13 cellular contexts compared by ENCODE assay signal in the genomic region with DNA sequence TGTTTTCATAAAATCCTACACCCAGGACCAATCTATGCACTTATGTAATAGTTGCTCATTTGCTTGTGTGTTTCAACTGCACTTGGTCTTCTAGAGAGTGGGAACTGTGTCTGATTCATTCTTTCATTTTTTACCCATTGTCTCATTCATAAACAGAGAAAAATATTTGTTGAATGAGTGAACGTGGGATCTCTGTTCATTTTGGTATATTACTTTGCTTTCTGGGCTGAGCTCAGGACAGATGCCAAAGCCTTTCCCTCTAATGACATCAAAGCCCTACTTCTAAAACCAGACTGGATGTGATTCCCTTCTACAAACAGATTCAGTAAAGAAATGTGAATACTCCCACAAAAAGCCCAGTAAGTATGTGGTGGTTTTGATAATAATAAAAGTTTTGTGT.
DNase-seq lines count a peak whose midpoint lies in the region; ATAC-seq and TF ChIP-seq lines count a peak whose summit lies in the region.
"Had no signal": no experiment of that assay in that cellular context is flagged by ENCODE, and none has a peak within 500 bp of the region (broad histone marks: within the 10 kb centered on the region; RNA-seq: fewer than 3 reads in every experiment).

No MANE protein-coding gene starts in this region.

- CTCF ChIA-PET in activated CD4-positive, alpha-beta T cell treated with anti-CD3 and anti-CD28 coated beads, Interleukin-2, amount 10 ng/mL, durations not matched to agents 7 days and 5 days (lab: Charles Lee), result no interaction called here

- H3K9me3 ChIP-seq in SJSA1 (replicated peaks) (no peaks in the 10 kb centered on the region), osteoblast (ENCODE audit: low read depth, low read length) (no peaks in the 10 kb centered on the region)

- H3K4me2 ChIP-seq in osteoblast (ENCODE audit: insufficient read depth, low read length), result peak overlapping the region; percentile 55

- ATAC-seq in left colon, result no peak
- no peak for ATAC-seq in HG03521 (IDR thresholded peaks at IDR 0.05; ENCODE audit: unreplicated experiment)
- ATAC-seq: WTC11 had no signal

- in situ Hi-C loops in G401 (cut with HindIII; ENCODE audit: low sequenced_read_pairs), result no loop called here

- DNase-seq in G401 (ENCODE audit: low spot score) (peak; percentile 54), SJSA1 (ENCODE audit: low read depth in 1 of 2, low spot score in 2 of 2) (peak in 1 of 2 experiments; percentile 87), epithelial cell of prostate (ENCODE audit: low read depth, low spot score) (peak; percentile 14), osteoblast (ENCODE audit: insufficient read length, low spot score, missing footprints) (peak; percentile 55), NCI-H524 treated with DMSO at 0.1 percent for 48 hours (lab: John Stamatoyannopoulos, UW) (no peak), left colon (no peak)
- no peak for DNase-seq in activated CD4-positive, alpha-beta T cell treated with anti-CD3 and anti-CD28 coated beads, Interleukin-2, amount 10 ng/mL, durations not matched to agents 7 days and 5 days
- DNase-seq: amygdala, NCI-H1417 treated with DMSO at 0.1 percent for 48 hours, NCI-H774, substantia nigra had no signal

- H3K36me3 ChIP-seq in SJSA1, result no peaks in the 10 kb centered on the region
- H3K36me3 ChIP-seq in osteoblast (ENCODE audit: insufficient read depth, low read length), result no peaks in the 10 kb centered on the region

- H4K20me1 ChIP-seq in osteoblast (ENCODE audit: insufficient read depth, low read length), result peaks cover 4% of the 10 kb centered on the region

- H3K27me3 ChIP-seq in SJSA1 (replicated peaks), result no peaks in the 10 kb centered on the region
- no peaks in the 10 kb centered on the region for H3K27me3 ChIP-seq in osteoblast (ENCODE audit: insufficient read depth, low read length)

- no peak overlapping the region for H3K4me3 ChIP-seq in SJSA1
- no peak overlapping the region for H3K4me3 ChIP-seq in osteoblast (ENCODE audit: insufficient read depth, low read length)

- H3K27me3 Mint-ChIP-seq in activated CD4-positive, alpha-beta T cell treated with anti-CD3 and anti-CD28 coated beads, Interleukin-2, amount 10 ng/mL, durations not matched to agents 7 days and 5 days, result peaks cover 2% of the 10 kb centered on the region

- POLR2A ChIA-PET in activated CD4-positive, alpha-beta T cell treated with anti-CD3 and anti-CD28 coated beads, Interleukin-2, amount 10 ng/mL, durations not matched to agents 7 days and 5 days (lab: Charles Lee), result interaction anchor here (0.6 kb wide), 1 partner anchor 206 kb away, joined by 8 read pairs; no protein-coding TSS in a partner anchor

- intact Hi-C loops in left colon (cut with DNase I, micrococcal nuclease), result no loop called here

- H3K4me1 ChIP-seq in SJSA1 (replicated peaks) (peaks cover 13% of the 10 kb centered on the region), osteoblast (ENCODE audit: insufficient read depth, low read length) (peaks cover 14% of the 10 kb centered on the region)

- no peak for TF ChIP-seq CTCF in osteoblast (IDR thresholded peaks at IDR 0.05; ENCODE audit: extremely low read depth, low read depth, low read length)

- H3K36me3 Mint-ChIP-seq in activated CD4-positive, alpha-beta T cell treated with anti-CD3 and anti-CD28 coated beads, Interleukin-2, amount 10 ng/mL, durations not matched to agents 7 days and 5 days (ENCODE audit: low read depth), result no peaks in the 10 kb centered on the region
- H3K36me3 Mint-ChIP-seq: WTC11 had no signal

- H3K4me1 Mint-ChIP-seq in activated CD4-positive, alpha-beta T cell treated with anti-CD3 and anti-CD28 coated beads, Interleukin-2, amount 10 ng/mL, durations not matched to agents 7 days and 5 days, result peaks cover 9% of the 10 kb centered on the region

- no peaks in the 10 kb centered on the region for H3K9me3 Mint-ChIP-seq in activated CD4-positive, alpha-beta T cell treated with anti-CD3 and anti-CD28 coated beads, Interleukin-2, amount 10 ng/mL, durations not matched to agents 7 days and 5 days
- H3K9me3 Mint-ChIP-seq: WTC11 had no signal

- no peak overlapping the region for H2AFZ ChIP-seq in osteoblast (ENCODE audit: low read length)

- H3K27ac ChIP-seq in SJSA1, result peak overlapping the region; percentile 62
- peak overlapping the region; percentile 6 for H3K27ac ChIP-seq in epithelial cell of prostate
- H3K27ac ChIP-seq in osteoblast (ENCODE audit: low read depth, low read length), result peak overlapping the region; percentile 96

- H3K4me3 Mint-ChIP-seq in activated CD4-positive, alpha-beta T cell treated with anti-CD3 and anti-CD28 coated beads, Interleukin-2, amount 10 ng/mL, durations not matched to agents 7 days and 5 days, result no peak overlapping the region
- H3K4me3 Mint-ChIP-seq: WTC11 had no signal

- H3K79me2 ChIP-seq in osteoblast (ENCODE audit: insufficient read depth, low read length), result peaks cover 13% of the 10 kb centered on the region

- no peak overlapping the region for H3K27ac Mint-ChIP-seq in activated CD4-positive, alpha-beta T cell treated with anti-CD3 and anti-CD28 coated beads, Interleukin-2, amount 10 ng/mL, durations not matched to agents 7 days and 5 days
- H3K27ac Mint-ChIP-seq: WTC11 had no signal

Comparison
In these comparisons a context has a peak if more than half of its experiments do, and no peak if none do; other contexts are left out.
1. DNase-seq: peak in G401 (single experiment), epithelial cell of prostate (single experiment) and osteoblast (single experiment); none in NCI-H524 treated with DMSO at 0.1 percent for 48 hours (single experiment), left colon (0 of 2) and activated CD4-positive, alpha-beta T cell treated with anti-CD3 and anti-CD28 coated beads, Interleukin-2, amount 10 ng/mL, durations not matched to agents 7 days and 5 days (single experiment).
2. H3K27ac ChIP-seq: peak in every context shown above with its lines; median percentile 96 in osteoblast; 62 in SJSA1; 6 in epithelial cell of prostate.